8 cellular contexts compared by ENCODE assay signal in the genomic region with DNA sequence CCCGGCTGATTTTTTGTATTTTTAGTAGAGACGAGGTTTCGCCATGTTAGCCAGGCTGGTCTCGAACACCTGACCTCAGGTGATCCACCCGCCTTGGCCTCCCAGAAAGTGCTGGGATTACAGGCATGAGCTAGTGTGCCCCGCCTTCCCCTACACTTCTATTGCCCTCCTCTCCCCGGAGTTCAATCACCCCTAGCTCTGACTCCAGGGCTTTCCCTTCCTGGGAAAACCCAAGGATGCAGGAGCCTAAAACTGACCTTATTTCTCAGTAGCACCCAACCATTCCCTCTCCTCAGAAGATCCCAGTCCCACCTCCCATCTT. TPM values are rescaled to one million over a fixed set of nuclear protein-coding genes. Genes with fewer than 3 reads are reported as not detected.
DNase-seq lines count a peak whose midpoint lies in the region; TF ChIP-seq lines count a peak whose summit lies in the region.
"Not testable (repeated sequence)": the region's sequence is repeated elsewhere in the genome, so short reads cannot be mapped to it uniquely, and the experiment has no call there.

No MANE protein-coding gene starts in this region.

- not testable (repeated sequence) for H3K4me2 ChIP-seq in mesenchymal stem cell (ENCODE audit: low read length, poor library complexity, severe bottlenecking)

- H3K14ac ChIP-seq in mesenchymal stem cell (ENCODE audit: low read length in 2 of 2), result not testable (repeated sequence)

- H3K27ac Mint-ChIP-seq in CD8-positive, alpha-beta memory T cell, result peak overlapping the region in 7 of 8 donors; percentile 18 to 86 (median 64)
- peak overlapping the region; percentile 73 for H3K27ac Mint-ChIP-seq in activated CD4-positive, alpha-beta memory T cell treated with anti-CD3 and anti-CD28 coated beads, Interleukin-2, amount 10 ng/mL, durations not matched to agents 7 days and 5 days

- H3K36me3 ChIP-seq in CD8-positive, alpha-beta memory T cell (ENCODE audit: insufficient read depth, low read length), result peaks cover 22% of the 10 kb centered on the region
- H3K36me3 ChIP-seq in NT2/D1 (ENCODE audit: insufficient read depth, insufficient read length, low read length), result peaks cover 76% of the 10 kb centered on the region
- H3K36me3 ChIP-seq in adipocyte (ENCODE audit: control insufficient read depth, insufficient read depth, low read length, severe bottlenecking), result peaks cover 42% of the 10 kb centered on the region
- peaks cover 39 to 40% of the 10 kb centered on the region in 2 experiments for H3K36me3 ChIP-seq in mesenchymal stem cell (ENCODE audit: control insufficient read depth in 1 of 2, insufficient read depth in 2 of 2, low read depth in 1 of 2, low read length in 2 of 2)
- H3K36me3 ChIP-seq in rectal smooth muscle tissue (ENCODE audit: control insufficient read depth, insufficient read depth, low read length), result peaks cover 22% of the 10 kb centered on the region
- H3K36me3 ChIP-seq in tibial artery, result peaks cover 19 to 41% (median 34%) of the 10 kb centered on the region in 3 donors

- H3K4me3 Mint-ChIP-seq in CD8-positive, alpha-beta memory T cell, result peak overlapping the region; percentile 89 to 98 (median 94)
- H3K4me3 Mint-ChIP-seq in activated CD4-positive, alpha-beta memory T cell treated with anti-CD3 and anti-CD28 coated beads, Interleukin-2, amount 10 ng/mL, durations not matched to agents 7 days and 5 days, result peak overlapping the region; percentile 86

- peak; percentile 16 for TF ChIP-seq POLR2A in erythroblast (IDR thresholded peaks at IDR 0.05; ENCODE audit: low read length)

- not testable (repeated sequence) for H2BK12ac ChIP-seq in mesenchymal stem cell (ENCODE audit: low read length in 2 of 2)

- peaks cover 0 to 61% (median 11%) of the 10 kb centered on the region in 3 donors for H3K36me3 Mint-ChIP-seq in CD8-positive, alpha-beta memory T cell
- H3K36me3 Mint-ChIP-seq in activated CD4-positive, alpha-beta memory T cell treated with anti-CD3 and anti-CD28 coated beads, Interleukin-2, amount 10 ng/mL, durations not matched to agents 7 days and 5 days (ENCODE audit: low read depth), result peaks cover 49% of the 10 kb centered on the region

- not testable (repeated sequence) for DNase-seq in CD8-positive, alpha-beta memory T cell; NT2/D1 (ENCODE audit: low read depth, low spot score); activated CD4-positive, alpha-beta memory T cell treated with anti-CD3 and anti-CD28 coated beads, Interleukin-2, amount 10 ng/mL, durations not matched to agents 7 days and 5 days; adipocyte (ENCODE audit: low read depth); erythroblast (lab: John Stamatoyannopoulos, UW); mesenchymal stem cell; tibial artery

- peaks cover 36% of the 10 kb centered on the region for H3K4me1 ChIP-seq in CD8-positive, alpha-beta memory T cell (ENCODE audit: insufficient read depth, low read length)
- H3K4me1 ChIP-seq in NT2/D1 (ENCODE audit: insufficient read depth, insufficient read length) (peaks cover 20% of the 10 kb centered on the region), adipocyte (ENCODE audit: control insufficient read depth, insufficient read depth, low read length) (peaks cover 48% of the 10 kb centered on the region), mesenchymal stem cell (ENCODE audit: control insufficient read depth, insufficient read depth, low read depth, low read length) (peaks cover 29% of the 10 kb centered on the region), rectal smooth muscle tissue (ENCODE audit: control insufficient read depth, insufficient read depth, low read length) (peaks cover 31% of the 10 kb centered on the region), tibial artery (peaks cover 0 to 47% (median 39%) of the 10 kb centered on the region in 4 donors)

- H3K4me3 ChIP-seq in CD8-positive, alpha-beta memory T cell (ENCODE audit: low read length), result peak overlapping the region; percentile 70
- H3K4me3 ChIP-seq in NT2/D1 (ENCODE audit: insufficient read length, low read depth); adipocyte (ENCODE audit: low read length); mesenchymal stem cell (ENCODE audit: insufficient read depth in 1 of 2, low read depth in 1 of 2, low read length in 2 of 2); rectal smooth muscle tissue (ENCODE audit: low read length): not testable (repeated sequence)
- H3K4me3 ChIP-seq in tibial artery, result peak overlapping the region; percentile 93 to 98

- not testable (repeated sequence) for H2BK120ac ChIP-seq in mesenchymal stem cell (ENCODE audit: low read depth, low read length)

- H2BK15ac ChIP-seq in mesenchymal stem cell (ENCODE audit: low read depth, poor library complexity, severe bottlenecking), result not testable (repeated sequence)

- not testable (repeated sequence) for H3K23ac ChIP-seq in mesenchymal stem cell (ENCODE audit: low read length in 2 of 2)

- not testable (repeated sequence) for H3K27ac ChIP-seq in CD8-positive, alpha-beta memory T cell (ENCODE audit: low read depth, low read length); mesenchymal stem cell (ENCODE audit: low read length, poor library complexity, severe bottlenecking)
- H3K27ac ChIP-seq in rectal smooth muscle tissue (ENCODE audit: low read depth, low read length) (peak overlapping the region; percentile 41), tibial artery (peak overlapping the region; percentile 88 to 92)

- not testable (repeated sequence) for H2BK5ac ChIP-seq in mesenchymal stem cell (ENCODE audit: low read depth, low read length, poor library complexity, severe bottlenecking)

- not testable (repeated sequence) for TF ChIP-seq CTCF in tibial artery (IDR thresholded peaks at IDR 0.05)

- WGBS in mesenchymal stem cell, result 96% methylated on average over 7 of the region's 7 CpGs

- H4K91ac ChIP-seq in mesenchymal stem cell (ENCODE audit: low read length), result not testable (repeated sequence)

- H3K27me3 Mint-ChIP-seq in CD8-positive, alpha-beta memory T cell; activated CD4-positive, alpha-beta memory T cell treated with anti-CD3 and anti-CD28 coated beads, Interleukin-2, amount 10 ng/mL, durations not matched to agents 7 days and 5 days: not testable (repeated sequence)

- H3K9ac ChIP-seq in NT2/D1 (ENCODE audit: insufficient read length, low read depth) (peak overlapping the region; percentile 23), adipocyte (ENCODE audit: low read length) (peak overlapping the region; percentile 43), mesenchymal stem cell (ENCODE audit: low read length) (peak overlapping the region; percentile 37)
- H3K9ac ChIP-seq in rectal smooth muscle tissue (ENCODE audit: low read length), result not testable (repeated sequence)

- CTCF ChIA-PET in CD8-positive, alpha-beta memory T cell (lab: Charles Lee), result interaction anchor here (1.0 to 3.9 kb wide), 9 partner anchors 9 to 133 kb away, joined by 3 to 15 read pairs (median 4); a partner anchor contains a TSS
- CTCF ChIA-PET in activated CD4-positive, alpha-beta memory T cell treated with anti-CD3 and anti-CD28 coated beads, Interleukin-2, amount 10 ng/mL, durations not matched to agents 7 days and 5 days (lab: Charles Lee), result interaction anchor here (0.7 to 12.7 kb wide), 6 partner anchors 9 to 131 kb away, joined by 3 to 115 read pairs (median 4); no protein-coding TSS in a partner anchor

- peak overlapping the region; percentile 79 for H4K8ac ChIP-seq in mesenchymal stem cell (ENCODE audit: low read length)

- intact Hi-C loops in tibial artery (cut with DNase I; ENCODE audit: low total_unique reads), result not testable (repeated sequence)

- H3K27me3 ChIP-seq in CD8-positive, alpha-beta memory T cell (ENCODE audit: insufficient read depth, low read length, poor library complexity, severe bottlenecking); NT2/D1 (ENCODE audit: insufficient read depth, insufficient read length); adipocyte (replicated peaks; ENCODE audit: control insufficient read depth, insufficient read depth, low read length); mesenchymal stem cell (ENCODE audit: control insufficient read depth in 1 of 2, insufficient read depth in 1 of 2, low read length in 2 of 2); rectal smooth muscle tissue (ENCODE audit: control insufficient read depth, insufficient read depth, low read length); tibial artery: not testable (repeated sequence)

- not testable (repeated sequence) for H2AFZ ChIP-seq in mesenchymal stem cell (ENCODE audit: low read depth, low read length)

- not testable (repeated sequence) for H2AK5ac ChIP-seq in mesenchymal stem cell (ENCODE audit: low read length, severe bottlenecking)

- not testable (repeated sequence) for H3K4ac ChIP-seq in mesenchymal stem cell (ENCODE audit: low read depth in 1 of 2, low read length in 2 of 2)

- POLR2A ChIA-PET in CD8-positive, alpha-beta memory T cell (lab: Charles Lee), result interaction anchor here (0.7 to 1.1 kb wide), 2 partner anchors 14 to 63 kb away, joined by 3 read pairs; no protein-coding TSS in a partner anchor
- POLR2A ChIA-PET in activated CD4-positive, alpha-beta memory T cell treated with anti-CD3 and anti-CD28 coated beads, Interleukin-2, amount 10 ng/mL, durations not matched to agents 7 days and 5 days (lab: Charles Lee), result interaction anchor here (1.1 to 16.7 kb wide), 4 partner anchors 11 to 295 kb away, joined by 3 to 201 read pairs (median 13); a partner anchor contains a TSS

- H3K9me3 ChIP-seq in CD8-positive, alpha-beta memory T cell (ENCODE audit: low read length); NT2/D1 (ENCODE audit: insufficient read depth, low read length); adipocyte (ENCODE audit: control insufficient read depth, low read length); mesenchymal stem cell (ENCODE audit: control insufficient read depth, low read length); tibial artery: not testable (repeated sequence)

- H3K4me1 Mint-ChIP-seq in CD8-positive, alpha-beta memory T cell, result peaks cover 40 to 56% (median 49%) of the 10 kb centered on the region in 3 donors
- peaks cover 56% of the 10 kb centered on the region for H3K4me1 Mint-ChIP-seq in activated CD4-positive, alpha-beta memory T cell treated with anti-CD3 and anti-CD28 coated beads, Interleukin-2, amount 10 ng/mL, durations not matched to agents 7 days and 5 days

- not testable (repeated sequence) for H3K9me3 Mint-ChIP-seq in CD8-positive, alpha-beta memory T cell; activated CD4-positive, alpha-beta memory T cell treated with anti-CD3 and anti-CD28 coated beads, Interleukin-2, amount 10 ng/mL, durations not matched to agents 7 days and 5 days

- H3K79me1 ChIP-seq in mesenchymal stem cell (replicated peaks; ENCODE audit: low read length, poor library complexity, severe bottlenecking), result peaks cover 23% of the 10 kb centered on the region

- not testable (repeated sequence) for H3K18ac ChIP-seq in mesenchymal stem cell (ENCODE audit: low read depth in 1 of 2, low read length in 2 of 2)

RNA-seq across cellular contexts. Expression of a gene that starts 0.6 kb away (rescaled TPM):
- total RNA-seq in CD8-positive, alpha-beta memory T cell, result 10 to 100 TPM; 14.2 to 15.1 TPM
- polyA plus RNA-seq in CD8-positive, alpha-beta memory T cell, result 12.2 TPM
- total RNA-seq in activated CD4-positive, alpha-beta memory T cell treated with anti-CD3 and anti-CD28 coated beads, Interleukin-2, amount 10 ng/mL, durations not matched to agents 7 days and 5 days, result 10 to 100 TPM; 23.1 to 23.6 TPM
- polyA plus RNA-seq in mesenchymal stem cell (2013, experiment 1 of 2), result 26.1 TPM
- polyA plus RNA-seq in mesenchymal stem cell (2013, experiment 2 of 2), result 25.6 TPM

RNA-seq across cellular contexts. Expression of a gene that starts 11.6 kb away (rescaled TPM):
- total RNA-seq in CD8-positive, alpha-beta memory T cell, result 100 to 1,000 TPM; 170 to 172 TPM
- polyA plus RNA-seq in CD8-positive, alpha-beta memory T cell, result 34.0 TPM
- total RNA-seq in activated CD4-positive, alpha-beta memory T cell treated with anti-CD3 and anti-CD28 coated beads, Interleukin-2, amount 10 ng/mL, durations not matched to agents 7 days and 5 days, result 10 to 100 TPM; 46.5 to 50.9 TPM
- 20.3 TPM for polyA plus RNA-seq in mesenchymal stem cell (2013, experiment 1 of 2)
- 21.3 TPM for polyA plus RNA-seq in mesenchymal stem cell (2013, experiment 2 of 2)

RNA-seq across cellular contexts. Expression of a gene that starts 22.1 kb away (rescaled TPM):
- total RNA-seq in CD8-positive, alpha-beta memory T cell, result 1,000 to 10,000 TPM; 7,182 to 7,238 TPM
- 1,770 TPM for polyA plus RNA-seq in CD8-positive, alpha-beta memory T cell
- 1,000 to 10,000 TPM; 5,691 to 5,753 TPM for total RNA-seq in activated CD4-positive, alpha-beta memory T cell treated with anti-CD3 and anti-CD28 coated beads, Interleukin-2, amount 10 ng/mL, durations not matched to agents 7 days and 5 days
- 4,502 TPM for polyA plus RNA-seq in mesenchymal stem cell (2013, experiment 1 of 2)
- 4,557 TPM for polyA plus RNA-seq in mesenchymal stem cell (2013, experiment 2 of 2)

RNA-seq across cellular contexts. Expression of a gene that starts 50.7 kb away (rescaled TPM):
- total RNA-seq in CD8-positive, alpha-beta memory T cell, result 100 to 1,000 TPM; 287 to 293 TPM
- polyA plus RNA-seq in CD8-positive, alpha-beta memory T cell, result 58.1 TPM
- 100 to 1,000 TPM; 223 to 234 TPM for total RNA-seq in activated CD4-positive, alpha-beta memory T cell treated with anti-CD3 and anti-CD28 coated beads, Interleukin-2, amount 10 ng/mL, durations not matched to agents 7 days and 5 days
- 111 TPM for polyA plus RNA-seq in mesenchymal stem cell (2013, experiment 1 of 2)
- polyA plus RNA-seq in mesenchymal stem cell (2013, experiment 2 of 2), result 104 TPM
